In the genomic region with DNA sequence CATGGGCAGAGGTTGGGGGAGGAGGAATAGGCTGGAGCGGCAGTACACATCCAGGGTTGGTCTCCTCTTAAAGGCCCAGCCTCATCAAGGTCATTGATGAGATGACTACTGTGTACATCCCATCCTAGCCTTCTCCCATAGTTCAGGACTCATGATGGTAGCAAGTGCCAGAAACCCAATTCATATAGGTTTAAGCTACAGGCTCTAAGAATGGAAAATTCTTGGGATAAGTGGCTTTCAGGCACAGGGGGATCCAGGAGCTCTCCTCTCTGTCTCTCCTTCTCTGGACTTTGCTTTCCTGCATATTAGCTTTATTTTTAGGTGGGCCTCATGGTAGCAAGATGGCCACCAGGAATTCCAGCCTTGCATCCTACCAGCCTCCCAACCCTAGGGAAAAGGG, we compare ENCODE assay signal across 33 cellular contexts. TPM values are rescaled to one million over a fixed set of nuclear protein-coding genes. Genes with fewer than 3 reads are reported as not detected.
"Had no signal": no experiment of that assay in that cellular context is flagged by ENCODE, and none has a peak within 500 bp of the region (broad histone marks: within the 10 kb centered on the region; RNA-seq: fewer than 3 reads in every experiment).

No MANE protein-coding gene starts in this region.

- H3K36me3 Mint-ChIP-seq: stimulated activated effector memory CD8-positive, alpha-beta T cell treated with anti-CD3 and anti-CD28 coated beads, Interleukin-12 subunit alpha, Interleukin-12 subunit beta, amount 100 ng/mL, for 72 hours; type B pancreatic cell had no signal

- H3K27me3 ChIP-seq: testis, thyroid gland, upper lobe of left lung, upper lobe of right lung, uterus, vagina had no signal

- H3K4me3 ChIP-seq: stomach, suprapubic skin, testis, thoracic aorta, thyroid gland, tibial artery, tibial nerve, transverse colon, upper lobe of left lung, upper lobe of right lung, uterus, vagina had no signal

- ATAC-seq: stimulated activated effector memory CD8-positive, alpha-beta T cell treated with anti-CD3 and anti-CD28 coated beads, Interleukin-12 subunit alpha, Interleukin-12 subunit beta, amount 100 ng/mL, for 72 hours; stimulated activated memory B cell treated with anti-CD40 and anti-IgM and Interleukin-4, amounts not matched to agents 10 μg/mL and 1 μg/mL and 100 μg/mL, for 72 hours; stimulated activated naive B cell treated with anti-CD40 and anti-IgM and Interleukin-4, amounts not matched to agents 10 μg/mL and 1 μg/mL and 100 μg/mL, for 72 hours; stimulated activated naive CD8-positive, alpha-beta T cell treated with anti-CD3 and anti-CD28 coated beads, Interleukin-15, amount 100 ng/mL, for 72 hours; stimulated activated naive CD8-positive, alpha-beta T cell treated with anti-CD3 and anti-CD28 coated beads, Interleukin-15, Interleukin-2, amounts not matched to agents 100 U/mL and 50 U/mL, for 24 hours; upper lobe of right lung had no signal

- H3K4me3 Mint-ChIP-seq: stimulated activated effector memory CD8-positive, alpha-beta T cell treated with anti-CD3 and anti-CD28 coated beads, Interleukin-12 subunit alpha, Interleukin-12 subunit beta, amount 100 ng/mL, for 72 hours; stimulated activated memory B cell treated with anti-CD40 and anti-IgM and Interleukin-4, amounts not matched to agents 10 μg/mL and 1 μg/mL and 100 μg/mL, for 72 hours; stimulated activated naive B cell treated with anti-CD40 and anti-IgM and Interleukin-4, amounts not matched to agents 10 μg/mL and 1 μg/mL and 100 μg/mL, for 72 hours; stimulated activated naive CD8-positive, alpha-beta T cell treated with anti-CD3 and anti-CD28 coated beads, Interleukin-15, amount 100 ng/mL, for 72 hours; stimulated activated naive CD8-positive, alpha-beta T cell treated with anti-CD3 and anti-CD28 coated beads, Interleukin-15, Interleukin-2, amounts not matched to agents 100 ng/mL and 50 ng/mL, for 24 hours; type B pancreatic cell had no signal

- H3K4me1 ChIP-seq: stomach, suprapubic skin, tibial artery, tibial nerve, transverse colon, uterus, vagina had no signal

- FAIRE-seq: urothelium cell line had no signal

- H3K27ac Mint-ChIP-seq: stimulated activated effector memory CD8-positive, alpha-beta T cell treated with anti-CD3 and anti-CD28 coated beads, Interleukin-12 subunit alpha, Interleukin-12 subunit beta, amount 100 ng/mL, for 72 hours; stimulated activated memory B cell treated with anti-CD40 and anti-IgM and Interleukin-4, amounts not matched to agents 10 μg/mL and 1 μg/mL and 100 μg/mL, for 72 hours; stimulated activated naive CD8-positive, alpha-beta T cell treated with anti-CD3 and anti-CD28 coated beads, Interleukin-15, Interleukin-2, amounts not matched to agents 100 ng/mL and 50 ng/mL, for 24 hours; type B pancreatic cell had no signal

- DNase-seq: stimulated activated CD4-positive, alpha-beta T cell treated with anti-CD3 and anti-CD28 coated beads, Interleukin-2, amount 100 ng/mL, for 48 hours; stimulated activated CD4-positive, alpha-beta T cell treated with anti-CD3 and anti-CD28 coated beads, Interleukin-4, amount 100 ng/mL, for 1 hour; stimulated activated CD4-positive, alpha-beta T cell treated with anti-CD3 and anti-CD28 coated beads, Interleukin-4, amount 100 ng/mL, for 24 hours; stimulated activated CD4-positive, alpha-beta T cell treated with anti-CD3 and anti-CD28 coated beads, Interleukin-4, amount 100 ng/mL, for 4 hours; stimulated activated CD8-positive, alpha-beta memory T cell treated with anti-CD3 and anti-CD28 coated beads, Interleukin-4, amount 100 ng/mL, for 48 hours; stimulated activated naive B cell treated with anti-CD40 and anti-IgM and Interleukin-4, amounts not matched to agents 10 μg/mL and 1 μg/mL and 100 μg/mL, for 72 hours; stimulated activated naive CD4-positive, alpha-beta T cell; stimulated activated naive CD4-positive, alpha-beta T cell treated with Interleukin-2 at 50 U/mL for 16 hours; stimulated activated naive CD8-positive, alpha-beta T cell treated with anti-CD3 and anti-CD28 coated beads, Interleukin-15, amount 100 ng/mL, for 72 hours; stimulated activated naive CD8-positive, alpha-beta T cell treated with anti-CD3 and anti-CD28 coated beads, Interleukin-15, Interleukin-2, amounts not matched to agents 100 U/mL and 50 U/mL, for 24 hours; stomach; substantia nigra; testis; tibial artery; transverse colon; trophoblast cell; upper lobe of left lung; upper lobe of right lung; uterus had no signal

- H3K4me1 Mint-ChIP-seq: stimulated activated effector memory CD8-positive, alpha-beta T cell treated with anti-CD3 and anti-CD28 coated beads, Interleukin-12 subunit alpha, Interleukin-12 subunit beta, amount 100 ng/mL, for 72 hours had no signal

- H3K9me3 ChIP-seq: stomach, suprapubic skin, testis, thoracic aorta, thyroid gland, tibial artery, transverse colon, upper lobe of left lung, upper lobe of right lung, uterus, vagina had no signal

- H3K27ac ChIP-seq: stomach, suprapubic skin, testis, thoracic aorta, tibial artery, tibial nerve, transverse colon, upper lobe of left lung, upper lobe of right lung, uterus, vagina had no signal

- H3K36me3 ChIP-seq: stomach, suprapubic skin, thoracic aorta, thyroid gland, tibial artery, tibial nerve, transverse colon, upper lobe of left lung, upper lobe of right lung, uterus, vagina had no signal

- H3K9me3 Mint-ChIP-seq: stimulated activated effector memory CD8-positive, alpha-beta T cell treated with anti-CD3 and anti-CD28 coated beads, Interleukin-12 subunit alpha, Interleukin-12 subunit beta, amount 100 ng/mL, for 72 hours; stimulated activated naive CD8-positive, alpha-beta T cell treated with anti-CD3 and anti-CD28 coated beads, Interleukin-15, Interleukin-2, amounts not matched to agents 100 ng/mL and 50 ng/mL, for 24 hours had no signal

RNA-seq across cellular contexts. Expression of gene SDSL, which starts 6.3 kb away (rescaled TPM):
- total RNA-seq: vagina had no signal

RNA-seq across cellular contexts. Expression of gene SDS, which starts 24.8 kb away (rescaled TPM):
- total RNA-seq: temporal lobe, urinary bladder, uterus, vagina had no signal

RNA-seq across cellular contexts. Expression of gene LHX5, which starts 43.2 kb away (rescaled TPM):
- total RNA-seq: subcutaneous adipose tissue, suprapubic skin, thoracic aorta, tibial nerve, transverse colon, upper lobe of left lung, upper lobe of right lung, ureter, urinary bladder, uterus, vagina had no signal
- polyA plus RNA-seq: urinary bladder had no signal
